Comparison of ENCODE assay signal across 10 cellular contexts in the genomic region with DNA sequence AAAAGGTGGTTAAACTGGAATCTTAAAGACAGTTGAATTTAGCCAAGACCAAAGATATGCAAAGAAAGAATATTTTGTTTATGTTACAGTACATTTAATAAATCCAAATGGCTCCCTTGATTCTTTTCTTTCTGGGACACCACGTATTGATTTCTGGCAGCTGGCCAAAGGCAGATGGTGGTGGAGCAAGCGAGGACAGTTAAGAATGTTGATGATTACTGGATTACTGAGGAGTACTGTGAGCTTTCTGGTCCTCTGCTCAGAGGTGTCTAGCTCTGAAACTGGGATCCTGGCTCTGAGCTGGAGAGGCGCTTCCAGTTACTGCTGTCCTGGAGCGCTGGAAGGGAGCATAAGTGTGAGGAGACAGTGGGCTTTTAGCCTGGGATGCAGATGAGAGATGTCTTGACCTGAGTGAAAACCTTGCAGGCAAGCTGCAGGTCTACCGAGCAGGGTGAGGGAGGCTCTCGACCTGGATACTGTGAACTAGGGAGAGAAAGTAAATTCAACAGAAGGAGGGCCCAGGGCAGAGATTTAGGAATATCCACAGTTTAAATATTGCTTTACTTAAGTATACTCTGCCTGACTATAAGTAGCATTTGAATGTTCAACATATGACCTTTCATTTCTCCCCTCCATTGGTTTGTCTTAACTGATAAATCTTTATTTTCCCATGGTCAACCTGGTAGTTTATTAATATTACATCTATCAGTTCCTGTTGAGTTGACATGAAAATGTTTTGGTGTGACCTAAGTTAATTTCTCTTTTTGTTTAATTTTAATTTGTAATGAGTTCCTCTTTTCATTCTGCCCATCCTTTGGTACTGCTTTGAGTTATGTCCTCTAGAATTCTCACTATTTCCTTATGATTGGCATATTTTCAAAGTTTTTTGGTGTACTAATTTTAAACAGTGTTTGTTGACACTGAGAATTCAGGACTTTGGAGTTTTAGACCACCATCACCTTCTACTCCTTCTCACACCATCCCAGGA.
DNase-seq lines count a peak whose midpoint lies in the region; ATAC-seq lines count a peak whose summit lies in the region.
"Had no signal": no experiment of that assay in that cellular context is flagged by ENCODE, and none has a peak within 500 bp of the region (broad histone marks: within the 10 kb centered on the region; RNA-seq: fewer than 3 reads in every experiment).

No MANE protein-coding gene starts in this region.

- DNase-seq in COR-L47 (lab: John Stamatoyannopoulos, UW) (peak; percentile 58), MV-4-11 (lab: John Stamatoyannopoulos, UW) (peak; percentile 8), NCI-H748 (lab: John Stamatoyannopoulos, UW; ENCODE audit: unreplicated experiment) (peak; percentile 83), kidney tubule cell (ENCODE audit: low spot score) (peak; percentile 21), cortex of kidney (lab: John Stamatoyannopoulos, UW) (no peak), pons (ENCODE audit: low spot score) (no peak), HCEC 1CT (no peak)
- DNase-seq: CD4-positive, CD25-positive, alpha-beta regulatory T cell had no signal

- ATAC-seq in HG02885 (IDR thresholded peaks at IDR 0.05; ENCODE audit: poor library complexity, unreplicated experiment): no peak
- ATAC-seq: esophagus mucosa had no signal

Comparison
In these comparisons a context has a peak if more than half of its experiments do, and no peak if none do; other contexts are left out.
1. DNase-seq: peak in COR-L47 (single experiment), MV-4-11 (single experiment), NCI-H748 (single experiment) and kidney tubule cell (single experiment); none in cortex of kidney (single experiment), pons (single experiment) and HCEC 1CT (single experiment).